In the genomic region with DNA sequence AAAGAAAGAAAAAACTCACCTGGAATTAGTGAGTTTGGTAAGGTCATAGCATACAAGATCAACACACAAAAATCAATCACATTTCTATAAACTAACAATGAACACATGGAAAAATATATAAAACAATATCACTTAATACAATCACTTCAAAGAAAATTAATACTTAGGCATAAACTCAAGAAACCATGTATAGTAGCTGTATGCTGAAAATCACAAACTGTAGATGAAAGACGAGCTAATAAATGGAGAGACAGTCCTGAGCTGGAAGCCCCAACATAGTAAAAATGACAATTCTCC, we compare ENCODE assay signal across 9 cellular contexts.
A peak's percentile ranks its signal among the peaks of the same experiment; 100 is the strongest.
DNase-seq lines count a peak whose midpoint lies in the region; ATAC-seq and TF ChIP-seq lines count a peak whose summit lies in the region.
"Had no signal": no experiment of that assay in that cellular context is flagged by ENCODE, and none has a peak within 500 bp of the region (broad histone marks: within the 10 kb centered on the region; RNA-seq: fewer than 3 reads in every experiment).

No MANE protein-coding gene starts in this region.

- peaks cover 37% of the 10 kb centered on the region for H3K4me1 Mint-ChIP-seq in activated naive CD4-positive, alpha-beta T cell treated with anti-CD3 and anti-CD28 coated beads, Interleukin-2, amount 50 U/mL, for 24 hours
- H3K4me1 Mint-ChIP-seq in activated naive CD8-positive, alpha-beta T cell (ENCODE audit: low read depth), result peaks cover 34% of the 10 kb centered on the region

- H3K27me3 ChIP-seq in mesenchymal stem cell (ENCODE audit: control insufficient read depth in 1 of 2, insufficient read depth in 1 of 2, low read length in 2 of 2), result no peaks in the 10 kb centered on the region
- H3K27me3 ChIP-seq in tibial artery, result no peaks in the 10 kb centered on the region

- no peak overlapping the region for H2BK120ac ChIP-seq in mesenchymal stem cell (ENCODE audit: low read depth, low read length)

- H3K18ac ChIP-seq in mesenchymal stem cell (ENCODE audit: low read depth in 1 of 2, low read length in 2 of 2), result no peak overlapping the region

- H3K4me3 Mint-ChIP-seq in activated naive CD4-positive, alpha-beta T cell treated with anti-CD3 and anti-CD28 coated beads, Interleukin-2, amount 50 U/mL, for 24 hours, result peak overlapping the region; percentile 95
- H3K4me3 Mint-ChIP-seq in activated naive CD8-positive, alpha-beta T cell, result peak overlapping the region; percentile 96

- H2BK15ac ChIP-seq in mesenchymal stem cell (ENCODE audit: low read depth, poor library complexity, severe bottlenecking), result no peak overlapping the region

- H2BK5ac ChIP-seq in mesenchymal stem cell (ENCODE audit: low read depth, low read length, poor library complexity, severe bottlenecking), result no peak overlapping the region

- H3K9me3 ChIP-seq in mesenchymal stem cell (ENCODE audit: control insufficient read depth, low read length) (no peaks in the 10 kb centered on the region), tibial artery (no peaks in the 10 kb centered on the region)

- H3K27ac ChIP-seq in mesenchymal stem cell (ENCODE audit: low read length, poor library complexity, severe bottlenecking) (no peak overlapping the region), tibial artery (peak overlapping the region; percentile 91 to 94)

- H4K91ac ChIP-seq in mesenchymal stem cell (ENCODE audit: low read length), result no peak overlapping the region

- no peak overlapping the region for H2BK12ac ChIP-seq in mesenchymal stem cell (ENCODE audit: low read length in 2 of 2)

- peaks cover 2% of the 10 kb centered on the region for H3K36me3 Mint-ChIP-seq in activated naive CD4-positive, alpha-beta T cell treated with anti-CD3 and anti-CD28 coated beads, Interleukin-2, amount 50 U/mL, for 24 hours
- peaks cover 3% of the 10 kb centered on the region for H3K36me3 Mint-ChIP-seq in activated naive CD8-positive, alpha-beta T cell

- H3K4ac ChIP-seq in mesenchymal stem cell (ENCODE audit: low read depth in 1 of 2, low read length in 2 of 2), result no peak overlapping the region

- no peak overlapping the region for H4K8ac ChIP-seq in mesenchymal stem cell (ENCODE audit: low read length)

- no peak for TF ChIP-seq CTCF in tibial artery (IDR thresholded peaks at IDR 0.05)

- intact Hi-C loops in tibial artery (cut with DNase I; ENCODE audit: low total_unique reads), result loop anchor here (5.0 kb wide), 1 partner anchor 54 kb away; no protein-coding TSS in a partner anchor

- no peak overlapping the region for H2AK5ac ChIP-seq in mesenchymal stem cell (ENCODE audit: low read length, severe bottlenecking)

- H3K4me3 ChIP-seq in mesenchymal stem cell (ENCODE audit: insufficient read depth in 1 of 2, low read depth in 1 of 2, low read length in 2 of 2) (peak overlapping the region in 1 of 2 experiments; percentile 84), tibial artery (no peak overlapping the region)

- peaks cover 17% of the 10 kb centered on the region for H3K4me1 ChIP-seq in mesenchymal stem cell (ENCODE audit: control insufficient read depth, insufficient read depth, low read depth, low read length)
- peaks cover 0 to 61% (median 28%) of the 10 kb centered on the region in 4 donors for H3K4me1 ChIP-seq in tibial artery

- peaks cover 0 to 5% of the 10 kb centered on the region in 2 experiments for H3K36me3 ChIP-seq in mesenchymal stem cell (ENCODE audit: control insufficient read depth in 1 of 2, insufficient read depth in 2 of 2, low read depth in 1 of 2, low read length in 2 of 2)
- H3K36me3 ChIP-seq in tibial artery, result no peaks in the 10 kb centered on the region

- H3K9ac ChIP-seq in mesenchymal stem cell (ENCODE audit: low read length), result peak overlapping the region; percentile 89

- no CpG with 5 or more reads among the region's 1 CpG for WGBS in mesenchymal stem cell

- H3K27ac Mint-ChIP-seq in activated naive CD4-positive, alpha-beta T cell treated with anti-CD3 and anti-CD28 coated beads, Interleukin-2, amount 50 U/mL, for 24 hours, result peak overlapping the region; percentile 97
- peak overlapping the region; percentile 96 for H3K27ac Mint-ChIP-seq in activated naive CD8-positive, alpha-beta T cell

- H2AFZ ChIP-seq in mesenchymal stem cell (ENCODE audit: low read depth, low read length), result no peak overlapping the region

- no peak overlapping the region for H3K23ac ChIP-seq in mesenchymal stem cell (ENCODE audit: low read length in 2 of 2)

- no peak for ATAC-seq in GM19324 (IDR thresholded peaks at IDR 0.05; ENCODE audit: low FRiP score, unreplicated experiment)

- DNase-seq in activated naive CD4-positive, alpha-beta T cell treated with anti-CD3 and anti-CD28 coated beads, Interleukin-2, amount 50 U/mL, for 16 hours, result no peak
- DNase-seq in mesenchymal stem cell, result no peak
- DNase-seq in tibial artery, result no peak
- no peak for DNase-seq in occipital lobe (lab: John Stamatoyannopoulos, UW)
- no peak for DNase-seq in DMS114 treated with DMSO at 0.1 percent for 48 hours (lab: John Stamatoyannopoulos, UW; ENCODE audit: unreplicated experiment)
- DNase-seq: NCI-H2227 treated with DMSO at 0.1 percent for 48 hours had no signal

- no peaks in the 10 kb centered on the region for H3K9me3 Mint-ChIP-seq in activated naive CD4-positive, alpha-beta T cell treated with anti-CD3 and anti-CD28 coated beads, Interleukin-2, amount 50 U/mL, for 24 hours
- H3K9me3 Mint-ChIP-seq in activated naive CD8-positive, alpha-beta T cell (ENCODE audit: low read depth), result no peaks in the 10 kb centered on the region

- no peak overlapping the region for H3K14ac ChIP-seq in mesenchymal stem cell (ENCODE audit: low read length in 2 of 2)

- peaks cover 4% of the 10 kb centered on the region for H3K79me1 ChIP-seq in mesenchymal stem cell (replicated peaks; ENCODE audit: low read length, poor library complexity, severe bottlenecking)

- H3K27me3 Mint-ChIP-seq in activated naive CD4-positive, alpha-beta T cell treated with anti-CD3 and anti-CD28 coated beads, Interleukin-2, amount 50 U/mL, for 24 hours, result no peaks in the 10 kb centered on the region
- no peaks in the 10 kb centered on the region for H3K27me3 Mint-ChIP-seq in activated naive CD8-positive, alpha-beta T cell

- no peak overlapping the region for H3K4me2 ChIP-seq in mesenchymal stem cell (ENCODE audit: low read length, poor library complexity, severe bottlenecking)
